ENCODE assay signal across 9 cellular contexts in genomic region chr2:68423966-68424650, GRCh38. TPM values are rescaled to one million over a fixed set of nuclear protein-coding genes. Genes with fewer than 3 reads are reported as not detected.
DNase-seq lines count a peak whose midpoint lies in the region; ATAC-seq and TF ChIP-seq lines count a peak whose summit lies in the region.
"Had no signal": no experiment of that assay in that cellular context is flagged by ENCODE, and none has a peak within 500 bp of the region (broad histone marks: within the 10 kb centered on the region; RNA-seq: fewer than 3 reads in every experiment).

No MANE protein-coding gene starts in this region.

- DNase-seq in CD4-positive, alpha-beta T cell: no peak
- DNase-seq in SIG-M5 treated with dmso at 0.1 percent for 504 hours (lab: John Stamatoyannopoulos, UW; ENCODE audit: unreplicated experiment) (peak; percentile 99), adrenal gland (no peak), NCI-H2171 treated with DMSO at 0.1 percent for 48 hours (lab: John Stamatoyannopoulos, UW) (no peak), NCI-H82 treated with DMSO at 0.1 percent for 48 hours (lab: John Stamatoyannopoulos, UW; ENCODE audit: unreplicated experiment) (no peak)
- DNase-seq in activated naive CD4-positive, alpha-beta T cell treated with Interleukin-2 at 50 U/mL for 16 hours: no peak
- DNase-seq: posterior cingulate gyrus had no signal

- H3K27me3 ChIP-seq in CD4-positive, alpha-beta T cell (ENCODE audit: control insufficient read depth, insufficient read depth, low read length): no peaks in the 10 kb centered on the region
- H3K27me3 ChIP-seq in adrenal gland: no peaks in the 10 kb centered on the region

- no peak overlapping the region for H3K27ac Mint-ChIP-seq in CD4-positive, alpha-beta T cell

- CTCF ChIA-PET in CD4-positive, alpha-beta T cell (lab: Charles Lee): no interaction called here

- no peaks in the 10 kb centered on the region for H3K9me3 ChIP-seq in CD4-positive, alpha-beta T cell (ENCODE audit: control insufficient read depth, low read length)
- no peaks in the 10 kb centered on the region for H3K9me3 ChIP-seq in adrenal gland (replicated peaks in 1 of 3)

- H3K4me3 ChIP-seq in adrenal gland: no peak overlapping the region

- intact Hi-C loops in CD4-positive, alpha-beta T cell (cut with DNase I, micrococcal nuclease): no loop called here
- intact Hi-C loops in adrenal gland (cut with DNase I): no loop called here

- peaks cover 8% of the 10 kb centered on the region for H3K4me1 Mint-ChIP-seq in CD4-positive, alpha-beta T cell (ENCODE audit: low read depth)

- H3K27me3 Mint-ChIP-seq in CD4-positive, alpha-beta T cell: no peaks in the 10 kb centered on the region

- H3K36me3 Mint-ChIP-seq in CD4-positive, alpha-beta T cell (ENCODE audit: low read depth): no peaks in the 10 kb centered on the region

- POLR2A ChIA-PET in CD4-positive, alpha-beta T cell (lab: Charles Lee): interaction anchor here (0.8 kb wide), 1 partner anchor 13 kb away, joined by 3 read pairs; no protein-coding TSS in a partner anchor

- no peaks in the 10 kb centered on the region for H3K36me3 ChIP-seq in adrenal gland (replicated peaks in 1 of 2)

- WGBS in adrenal gland, 4 donors: 26 to 40% (median 33%) methylated on average over 2 of the region's 2 CpGs

- H3K9me3 Mint-ChIP-seq in CD4-positive, alpha-beta T cell: no peaks in the 10 kb centered on the region

- ATAC-seq in CD4-positive, alpha-beta T cell (ENCODE audit: poor library complexity): peak; percentile 45
- ATAC-seq in GM19372 (IDR thresholded peaks at IDR 0.05; ENCODE audit: low read depth, unreplicated experiment): peak; percentile 82
- ATAC-seq in HG03097 (IDR thresholded peaks at IDR 0.05; ENCODE audit: low FRiP score, unreplicated experiment): peak; percentile 65

- no peaks in the 10 kb centered on the region for H3K4me1 ChIP-seq in adrenal gland (replicated peaks in 1 of 2)

- H3K4me3 Mint-ChIP-seq in CD4-positive, alpha-beta T cell: no peak overlapping the region

- H3K27ac ChIP-seq in CD4-positive, alpha-beta T cell (ENCODE audit: low read depth, low read length): no peak overlapping the region
- no peak overlapping the region for H3K27ac ChIP-seq in adrenal gland

- no peak for TF ChIP-seq CTCF in CD4-positive, alpha-beta T cell (IDR thresholded peaks at IDR 0.05)
- no peak for TF ChIP-seq CTCF in adrenal gland (IDR thresholded peaks at IDR 0.05)

- TF ChIP-seq POLR2A in adrenal gland (IDR thresholded peaks at IDR 0.05): no peak

RNA-seq across cellular contexts. Expression of gene FBXO48, which starts 43.0 kb away (rescaled TPM):
- under 1 TPM; 0.44 to 0.50 TPM for total RNA-seq in CD4-positive, alpha-beta T cell
- 1 to 10 TPM in 5 of 8 donors, under 1 TPM in 3; 0.42 to 2.7 (median 1.2) TPM for total RNA-seq in adrenal gland
- polyA plus RNA-seq in adrenal gland: 1 to 10 TPM in 1 of 3 donors, under 1 TPM in 2; 0.54 to 2.8 (median 0.56) TPM

RNA-seq across cellular contexts. Expression of gene APLF, which starts 43.3 kb away (rescaled TPM):
- 1 to 10 TPM; 4.1 to 4.3 TPM for total RNA-seq in CD4-positive, alpha-beta T cell
- total RNA-seq in adrenal gland: 1 to 10 TPM; 3.0 to 6.8 (median 3.9) TPM
- 1 to 10 TPM; 1.1 to 2.7 (median 1.3) TPM for polyA plus RNA-seq in adrenal gland

RNA-seq across cellular contexts. Expression of gene PLEK, which starts 59.0 kb away (rescaled TPM):
- total RNA-seq in CD4-positive, alpha-beta T cell: 1 to 10 TPM; 5.3 to 6.3 TPM
- total RNA-seq in adrenal gland: 10 to 100 TPM in 6 of 8 donors, 1 to 10 TPM in 2; 5.1 to 29.4 (median 15.6) TPM
- polyA plus RNA-seq in adrenal gland: 10 to 100 TPM in 1 of 3 donors, 1 to 10 TPM in 2; 5.2 to 12.2 (median 7.4) TPM
